In genomic region chr18:48841381-48842258, GRCh38 we compare ENCODE assay signal across 1 cellular context.
TF ChIP-seq lines count a peak whose summit lies in the region.

No MANE protein-coding gene starts in this region.

TF ChIP-seq in SK-N-SH treated with all-trans-retinoic acid at 6 μM for 48 hours, 23 proteins besides CTCF, POLR2A, EP300 and RAD21 (continued from another document):
- TF ChIP-seq, protein P1, sequence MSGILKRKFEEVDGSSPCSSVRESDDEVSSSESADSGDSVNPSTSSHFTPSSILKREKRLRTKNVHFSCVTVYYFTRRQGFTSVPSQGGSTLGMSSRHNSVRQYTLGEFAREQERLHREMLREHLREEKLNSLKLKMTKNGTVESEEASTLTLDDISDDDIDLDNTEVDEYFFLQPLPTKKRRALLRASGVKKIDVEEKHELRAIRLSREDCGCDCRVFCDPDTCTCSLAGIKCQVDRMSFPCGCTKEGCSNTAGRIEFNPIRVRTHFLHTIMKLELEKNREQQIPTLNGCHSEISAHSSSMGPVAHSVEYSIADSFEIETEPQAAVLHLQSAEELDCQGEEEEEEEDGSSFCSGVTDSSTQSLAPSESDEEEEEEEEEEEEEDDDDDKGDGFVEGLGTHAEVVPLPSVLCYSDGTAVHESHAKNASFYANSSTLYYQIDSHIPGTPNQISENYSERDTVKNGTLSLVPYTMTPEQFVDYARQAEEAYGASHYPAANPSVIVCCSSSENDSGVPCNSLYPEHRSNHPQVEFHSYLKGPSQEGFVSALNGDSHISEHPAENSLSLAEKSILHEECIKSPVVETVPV (CRISPR knock-in tag; IDR thresholded peaks at IDR 0.05) = no peak
- TF ChIP-seq CSDC2 (CRISPR knock-in tag; IDR thresholded peaks at IDR 0.05) (no peak), POU6F1 (CRISPR knock-in tag; IDR thresholded peaks at IDR 0.05; ENCODE audit: borderline replicate concordance, low read depth) (no peak), ZC3H10 (CRISPR knock-in tag; IDR thresholded peaks at IDR 0.05) (no peak), PPARA (CRISPR knock-in tag; IDR thresholded peaks at IDR 0.05; ENCODE audit: borderline replicate concordance) (no peak), BACH2 (CRISPR knock-in tag; IDR thresholded peaks at IDR 0.05; ENCODE audit: borderline replicate concordance) (no peak), ESRRG (CRISPR knock-in tag; IDR thresholded peaks at IDR 0.05) (no peak), ZNF565 (CRISPR knock-in tag; conservative IDR thresholded peaks at IDR 0.05; ENCODE audit: low read depth) (no peak), GLIS3 (CRISPR knock-in tag; IDR thresholded peaks at IDR 0.05) (no peak), OSR1 (CRISPR knock-in tag; IDR thresholded peaks at IDR 0.05) (no peak), TOX (CRISPR knock-in tag; IDR thresholded peaks at IDR 0.05; ENCODE audit: borderline replicate concordance) (no peak), SNAI2 (CRISPR knock-in tag; IDR thresholded peaks at IDR 0.05) (no peak)
